ENCODE assay signal across 1 cellular context in the genomic region with DNA sequence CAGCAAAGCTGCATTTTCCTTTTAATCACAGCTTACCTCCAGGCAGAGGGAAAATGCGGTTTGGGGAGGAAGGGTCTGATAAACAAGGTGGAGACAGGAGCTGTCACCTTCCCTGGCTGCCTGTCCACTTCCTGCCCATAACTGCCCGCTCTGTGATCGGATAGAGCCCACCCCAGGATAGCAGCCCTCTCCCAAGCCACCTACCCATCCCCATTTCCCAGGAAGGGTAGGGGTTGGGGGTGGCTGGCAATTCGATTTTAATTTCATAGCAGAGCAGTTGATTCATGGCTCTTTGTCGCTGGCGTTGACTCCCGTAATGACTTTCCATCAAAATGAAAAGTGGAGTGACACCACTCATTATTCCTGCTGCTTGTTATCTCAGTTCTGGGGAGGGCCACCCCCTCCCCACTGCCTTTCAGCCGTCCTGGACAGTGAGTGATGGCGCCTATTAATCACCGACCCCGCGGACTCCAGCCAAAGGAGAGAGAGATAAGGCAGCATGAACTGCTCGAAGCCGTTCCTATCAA.
TF ChIP-seq lines count a peak whose summit lies in the region.

No MANE protein-coding gene starts in this region.

TF ChIP-seq in K562, 482 proteins besides CTCF, POLR2A, EP300 and RAD21 (continued from another document and continues in another):
- no peak for TF ChIP-seq ATF6 (CRISPR knock-in tag; IDR thresholded peaks at IDR 0.05)
- peak; percentile 58; the same call in 1 of the 2 replicates for TF ChIP-seq ETV1 (tag; conservative IDR thresholded peaks at IDR 0.05; ENCODE audit: low read depth)
- TF ChIP-seq TSHZ1 (CRISPR knock-in tag; IDR thresholded peaks at IDR 0.05): peak; percentile 88
- no peak for TF ChIP-seq BRD4 (IDR thresholded peaks at IDR 0.05)
- no peak for TF ChIP-seq HMG20B (CRISPR knock-in tag; IDR thresholded peaks at IDR 0.05)
- TF ChIP-seq TAF9B (IDR thresholded peaks at IDR 0.05; ENCODE audit: partially characterized antibody): no peak
- peak; percentile 73 for TF ChIP-seq EGR1 (conservative IDR thresholded peaks at IDR 0.05)
- no peak for TF ChIP-seq RAD51 (IDR thresholded peaks at IDR 0.05; ENCODE audit: borderline replicate concordance, low read depth)
- TF ChIP-seq, protein P1, sequence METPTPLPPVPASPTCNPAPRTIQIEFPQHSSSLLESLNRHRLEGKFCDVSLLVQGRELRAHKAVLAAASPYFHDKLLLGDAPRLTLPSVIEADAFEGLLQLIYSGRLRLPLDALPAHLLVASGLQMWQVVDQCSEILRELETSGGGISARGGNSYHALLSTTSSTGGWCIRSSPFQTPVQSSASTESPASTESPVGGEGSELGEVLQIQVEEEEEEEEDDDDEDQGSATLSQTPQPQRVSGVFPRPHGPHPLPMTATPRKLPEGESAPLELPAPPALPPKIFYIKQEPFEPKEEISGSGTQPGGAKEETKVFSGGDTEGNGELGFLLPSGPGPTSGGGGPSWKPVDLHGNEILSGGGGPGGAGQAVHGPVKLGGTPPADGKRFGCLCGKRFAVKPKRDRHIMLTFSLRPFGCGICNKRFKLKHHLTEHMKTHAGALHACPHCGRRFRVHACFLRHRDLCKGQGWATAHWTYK (CRISPR knock-in tag; IDR thresholded peaks at IDR 0.05): no peak
- no peak for TF ChIP-seq TCF7L2 (IDR thresholded peaks at IDR 0.05; ENCODE audit: low read depth, low read length)
- TF ChIP-seq ZSCAN29 (IDR thresholded peaks at IDR 0.05): no peak
- TF ChIP-seq NR4A1 (CRISPR knock-in tag; IDR thresholded peaks at IDR 0.05): no peak
- no peak for TF ChIP-seq NR4A1 (tag; IDR thresholded peaks at IDR 0.05)
- peak in 1 of 2 experiments; percentile 100; a peak in 2 of 4 replicates for TF ChIP-seq KDM4B (IDR thresholded peaks at IDR 0.05; ENCODE audit: borderline replicate concordance in 2 of 2, low read depth in 1 of 2)
- TF ChIP-seq RERE (CRISPR knock-in tag; IDR thresholded peaks at IDR 0.05; ENCODE audit: borderline replicate concordance): no peak
- no peak for TF ChIP-seq HMG20A (CRISPR knock-in tag; conservative IDR thresholded peaks at IDR 0.05)
- no peak for TF ChIP-seq ELF4 (CRISPR knock-in tag; IDR thresholded peaks at IDR 0.05)
- TF ChIP-seq HLTF (IDR thresholded peaks at IDR 0.05): no peak
- TF ChIP-seq MXI1 (IDR thresholded peaks at IDR 0.05; ENCODE audit: low read depth, low read length): no peak
- TF ChIP-seq ZBTB12 (CRISPR knock-in tag; IDR thresholded peaks at IDR 0.05): no peak
- TF ChIP-seq EZH2 (IDR thresholded peaks at IDR 0.05; ENCODE audit: borderline replicate concordance, low read depth, low read length): no peak
- TF ChIP-seq NFE2L1 (tag; IDR thresholded peaks at IDR 0.05; ENCODE audit: borderline replicate concordance, low read depth): no peak
- no peak for TF ChIP-seq CTCFL (IDR thresholded peaks at IDR 0.05; ENCODE audit: borderline replicate concordance, insufficient read depth, low read depth, low read length, poor library complexity, severe bottlenecking)
- TF ChIP-seq PHF21A (IDR thresholded peaks at IDR 0.05; ENCODE audit: borderline replicate concordance, low read depth): no peak
- TF ChIP-seq, protein P2, sequence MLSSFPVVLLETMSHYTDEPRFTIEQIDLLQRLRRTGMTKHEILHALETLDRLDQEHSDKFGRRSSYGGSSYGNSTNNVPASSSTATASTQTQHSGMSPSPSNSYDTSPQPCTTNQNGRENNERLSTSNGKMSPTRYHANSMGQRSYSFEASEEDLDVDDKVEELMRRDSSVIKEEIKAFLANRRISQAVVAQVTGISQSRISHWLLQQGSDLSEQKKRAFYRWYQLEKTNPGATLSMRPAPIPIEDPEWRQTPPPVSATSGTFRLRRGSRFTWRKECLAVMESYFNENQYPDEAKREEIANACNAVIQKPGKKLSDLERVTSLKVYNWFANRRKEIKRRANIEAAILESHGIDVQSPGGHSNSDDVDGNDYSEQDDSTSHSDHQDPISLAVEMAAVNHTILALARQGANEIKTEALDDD (IDR thresholded peaks at IDR 0.05): no peak
- TF ChIP-seq RBFOX2 (IDR thresholded peaks at IDR 0.05; ENCODE audit: low read depth, low read length): no peak
- no peak for TF ChIP-seq SMARCA5 (IDR thresholded peaks at IDR 0.05)
- no peak for TF ChIP-seq YBX1 (IDR thresholded peaks at IDR 0.05)
- no peak for TF ChIP-seq ZC3H8 (IDR thresholded peaks at IDR 0.05)
- 0 out of 2 replicates have a peak, but pooled peaks have one; percentile 52 for TF ChIP-seq ZFPM2 (CRISPR knock-in tag; IDR thresholded peaks at IDR 0.05)
- TF ChIP-seq ZNF395 (CRISPR knock-in tag; IDR thresholded peaks at IDR 0.05): no peak
- no peak for TF ChIP-seq NR3C1 (CRISPR knock-in tag; IDR thresholded peaks at IDR 0.05)
- no peak for TF ChIP-seq TARDBP (IDR thresholded peaks at IDR 0.05)
- TF ChIP-seq ZNF253 (CRISPR knock-in tag; conservative IDR thresholded peaks at IDR 0.05): no peak
- TF ChIP-seq, protein P3, sequence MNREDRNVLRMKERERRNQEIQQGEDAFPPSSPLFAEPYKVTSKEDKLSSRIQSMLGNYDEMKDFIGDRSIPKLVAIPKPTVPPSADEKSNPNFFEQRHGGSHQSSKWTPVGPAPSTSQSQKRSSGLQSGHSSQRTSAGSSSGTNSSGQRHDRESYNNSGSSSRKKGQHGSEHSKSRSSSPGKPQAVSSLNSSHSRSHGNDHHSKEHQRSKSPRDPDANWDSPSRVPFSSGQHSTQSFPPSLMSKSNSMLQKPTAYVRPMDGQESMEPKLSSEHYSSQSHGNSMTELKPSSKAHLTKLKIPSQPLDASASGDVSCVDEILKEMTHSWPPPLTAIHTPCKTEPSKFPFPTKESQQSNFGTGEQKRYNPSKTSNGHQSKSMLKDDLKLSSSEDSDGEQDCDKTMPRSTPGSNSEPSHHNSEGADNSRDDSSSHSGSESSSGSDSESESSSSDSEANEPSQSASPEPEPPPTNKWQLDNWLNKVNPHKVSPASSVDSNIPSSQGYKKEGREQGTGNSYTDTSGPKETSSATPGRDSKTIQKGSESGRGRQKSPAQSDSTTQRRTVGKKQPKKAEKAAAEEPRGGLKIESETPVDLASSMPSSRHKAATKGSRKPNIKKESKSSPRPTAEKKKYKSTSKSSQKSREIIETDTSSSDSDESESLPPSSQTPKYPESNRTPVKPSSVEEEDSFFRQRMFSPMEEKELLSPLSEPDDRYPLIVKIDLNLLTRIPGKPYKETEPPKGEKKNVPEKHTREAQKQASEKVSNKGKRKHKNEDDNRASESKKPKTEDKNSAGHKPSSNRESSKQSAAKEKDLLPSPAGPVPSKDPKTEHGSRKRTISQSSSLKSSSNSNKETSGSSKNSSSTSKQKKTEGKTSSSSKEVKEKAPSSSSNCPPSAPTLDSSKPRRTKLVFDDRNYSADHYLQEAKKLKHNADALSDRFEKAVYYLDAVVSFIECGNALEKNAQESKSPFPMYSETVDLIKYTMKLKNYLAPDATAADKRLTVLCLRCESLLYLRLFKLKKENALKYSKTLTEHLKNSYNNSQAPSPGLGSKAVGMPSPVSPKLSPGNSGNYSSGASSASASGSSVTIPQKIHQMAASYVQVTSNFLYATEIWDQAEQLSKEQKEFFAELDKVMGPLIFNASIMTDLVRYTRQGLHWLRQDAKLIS (CRISPR knock-in tag; IDR thresholded peaks at IDR 0.05): no peak
